10 cellular contexts compared by ENCODE assay signal in the genomic region with DNA sequence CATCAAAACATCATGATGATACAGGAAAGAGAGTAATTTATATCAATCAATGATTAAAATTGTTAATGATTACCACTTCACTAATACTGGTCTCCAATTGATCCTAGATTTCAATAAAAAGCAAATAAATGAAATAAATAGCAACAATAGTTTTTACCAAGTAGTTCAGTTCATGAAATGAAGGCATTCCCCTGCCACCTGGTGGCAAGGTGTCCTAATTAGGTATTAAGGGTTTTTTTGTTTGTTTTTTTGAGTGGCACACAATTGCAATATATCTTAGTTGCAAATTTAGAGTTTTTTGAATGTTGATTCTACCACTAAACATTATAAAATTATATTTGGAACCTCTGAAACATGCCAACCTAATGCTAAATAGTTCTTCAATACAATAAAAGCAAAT.
A peak's percentile ranks its signal among the peaks of the same experiment; 100 is the strongest.
DNase-seq lines count a peak whose midpoint lies in the region; ATAC-seq and TF ChIP-seq lines count a peak whose summit lies in the region.
"Had no signal": no experiment of that assay in that cellular context is flagged by ENCODE, and none has a peak within 500 bp of the region (broad histone marks: within the 10 kb centered on the region; RNA-seq: fewer than 3 reads in every experiment).

No MANE protein-coding gene starts in this region.

- intact Hi-C loops in Calu3 (cut with micrococcal nuclease; ENCODE audit: unreplicated experiment), result loop anchor here (1.0 to 5.0 kb wide), 2 partner anchors 54 to 158 kb away; partner anchors contain the start of gene PDE5A

- no peaks in the 10 kb centered on the region for H3K4me1 Mint-ChIP-seq in Calu3 (ENCODE audit: low read depth, unreplicated experiment)
- H3K4me1 Mint-ChIP-seq in activated naive CD4-positive, alpha-beta T cell treated with anti-CD3 and anti-CD28 coated beads, Interleukin-2, amount 10 ng/mL, durations not matched to agents 7 days and 5 days, result no peaks in the 10 kb centered on the region
- H3K4me1 Mint-ChIP-seq: IgD-negative memory B cell had no signal

- no peaks in the 10 kb centered on the region for H3K79me1 ChIP-seq in mesendoderm (ENCODE audit: low read length)

- H2BK5ac ChIP-seq in mesendoderm (ENCODE audit: low read length), result no peak overlapping the region

- H3K9ac ChIP-seq in mesendoderm (ENCODE audit: low read length), result no peak overlapping the region

- no TSS peak for BruUV-seq in Calu3 (replicated peaks; lab: Mats Ljungman, UMichigan)

- H3K4me3 ChIP-seq in choroid plexus epithelial cell (ENCODE audit: low read depth, low read length) (no peak overlapping the region), mesendoderm (ENCODE audit: low read length) (no peak overlapping the region)

- no peak for ATAC-seq in HG02571 (IDR thresholded peaks at IDR 0.05; ENCODE audit: unreplicated experiment)

- no peak overlapping the region for H3K4me3 Mint-ChIP-seq in Calu3 (ENCODE audit: low read depth, unreplicated experiment)
- H3K4me3 Mint-ChIP-seq in activated naive CD4-positive, alpha-beta T cell treated with anti-CD3 and anti-CD28 coated beads, Interleukin-2, amount 10 ng/mL, durations not matched to agents 7 days and 5 days, result no peak overlapping the region
- H3K4me3 Mint-ChIP-seq: IgD-negative memory B cell had no signal

- no peaks in the 10 kb centered on the region for H3K36me3 Mint-ChIP-seq in Calu3 (ENCODE audit: insufficient read depth, unreplicated experiment)
- no peaks in the 10 kb centered on the region for H3K36me3 Mint-ChIP-seq in activated naive CD4-positive, alpha-beta T cell treated with anti-CD3 and anti-CD28 coated beads, Interleukin-2, amount 10 ng/mL, durations not matched to agents 7 days and 5 days
- H3K36me3 Mint-ChIP-seq: IgD-negative memory B cell had no signal

- H3K4me2 ChIP-seq in mesendoderm (ENCODE audit: low read length), result no peak overlapping the region

- H3K27ac Mint-ChIP-seq in Calu3 (ENCODE audit: unreplicated experiment), result no peak overlapping the region
- no peak overlapping the region for H3K27ac Mint-ChIP-seq in activated naive CD4-positive, alpha-beta T cell treated with anti-CD3 and anti-CD28 coated beads, Interleukin-2, amount 10 ng/mL, durations not matched to agents 7 days and 5 days
- H3K27ac Mint-ChIP-seq: IgD-negative memory B cell had no signal

- no peak overlapping the region for H3K23ac ChIP-seq in mesendoderm (ENCODE audit: low read length)

- TF ChIP-seq CTCF in Calu3 (IDR thresholded peaks at IDR 0.05; ENCODE audit: unreplicated experiment) (peak; percentile 54), choroid plexus epithelial cell (conservative IDR thresholded peaks at IDR 0.05; ENCODE audit: low read depth, low read length) (peak; percentile 62)

- H3K9me3 Mint-ChIP-seq in Calu3 (ENCODE audit: low read depth, unreplicated experiment), result peaks cover 5% of the 10 kb centered on the region
- no peaks in the 10 kb centered on the region for H3K9me3 Mint-ChIP-seq in activated naive CD4-positive, alpha-beta T cell treated with anti-CD3 and anti-CD28 coated beads, Interleukin-2, amount 10 ng/mL, durations not matched to agents 7 days and 5 days

- H3K27ac ChIP-seq in mesendoderm (ENCODE audit: low read depth, low read length), result no peak overlapping the region

- H3K27me3 ChIP-seq in mesendoderm (ENCODE audit: insufficient read depth, low read length, poor library complexity), result no peaks in the 10 kb centered on the region

- CTCF ChIA-PET in Calu3 (lab: Charles Lee), result interaction anchor here (1.0 to 1.5 kb wide), 2 partner anchors 157 to 271 kb away, joined by 4 to 10 read pairs; partner anchors contain the start of gene PDE5A
- CTCF ChIA-PET in activated naive CD4-positive, alpha-beta T cell treated with anti-CD3 and anti-CD28 coated beads, Interleukin-2, amount 10 ng/mL, durations not matched to agents 7 days and 5 days (lab: Charles Lee), result no interaction called here

- H3K79me2 ChIP-seq in mesendoderm (ENCODE audit: control insufficient read depth, insufficient read depth, low read length), result no peaks in the 10 kb centered on the region

- no peak overlapping the region for H4K8ac ChIP-seq in mesendoderm (ENCODE audit: low read depth, low read length)

- no peak overlapping the region for H2BK120ac ChIP-seq in mesendoderm (ENCODE audit: low read depth, low read length)

- H4K5ac ChIP-seq in mesendoderm (ENCODE audit: low read length), result no peak overlapping the region

- H3K56ac ChIP-seq in mesendoderm (ENCODE audit: low read length), result no peak overlapping the region

- H2AK5ac ChIP-seq in mesendoderm (ENCODE audit: low read length), result no peak overlapping the region

- no peak overlapping the region for H3K18ac ChIP-seq in mesendoderm (ENCODE audit: low read length)

- H3K4ac ChIP-seq in mesendoderm (ENCODE audit: low read depth, low read length), result no peak overlapping the region

- DNase-seq in Calu3 (peak; percentile 42), LHCN-M2 (ENCODE audit: low read depth) (peak; percentile 5), choroid plexus epithelial cell (ENCODE audit: low read depth) (peak; percentile 67), mesendoderm (peak; percentile 18), NCI-H1694 (lab: John Stamatoyannopoulos, UW) (no peak)
- no peak for DNase-seq in stimulated activated CD8-positive, alpha-beta memory T cell treated with anti-CD3 and anti-CD28 coated beads, Interleukin-4, amount 100 ng/mL, for 48 hours
- DNase-seq in activated naive CD4-positive, alpha-beta T cell treated with anti-CD3 and anti-CD28 coated beads, Interleukin-2, amount 10 ng/mL, durations not matched to agents 7 days and 5 days, result no peak
- DNase-seq: activated gamma-delta T cell treated with Interleukin-2 at 50 U/mL for 16 hours had no signal

- H3K27me3 Mint-ChIP-seq in Calu3 (ENCODE audit: unreplicated experiment), result no peaks in the 10 kb centered on the region
- no peaks in the 10 kb centered on the region for H3K27me3 Mint-ChIP-seq in activated naive CD4-positive, alpha-beta T cell treated with anti-CD3 and anti-CD28 coated beads, Interleukin-2, amount 10 ng/mL, durations not matched to agents 7 days and 5 days
- H3K27me3 Mint-ChIP-seq: IgD-negative memory B cell had no signal

- H2BK15ac ChIP-seq in mesendoderm (replicated peaks; ENCODE audit: low read depth), result no peak overlapping the region

- H3K4me1 ChIP-seq in mesendoderm (ENCODE audit: control insufficient read depth, low read depth, low read length), result no peaks in the 10 kb centered on the region

- H3K36me3 ChIP-seq in mesendoderm (ENCODE audit: control insufficient read depth, insufficient read depth, low read length), result no peaks in the 10 kb centered on the region

Comparison
In these comparisons a context has a peak if more than half of its experiments do, and no peak if none do; other contexts are left out.
1. DNase-seq: peak in Calu3 (single experiment), LHCN-M2 (single experiment), choroid plexus epithelial cell (single experiment) and mesendoderm (single experiment); none in stimulated activated CD8-positive, alpha-beta memory T cell treated with anti-CD3 and anti-CD28 coated beads, Interleukin-4, amount 100 ng/mL, for 48 hours (single experiment), activated naive CD4-positive, alpha-beta T cell treated with anti-CD3 and anti-CD28 coated beads, Interleukin-2, amount 10 ng/mL, durations not matched to agents 7 days and 5 days (single experiment) and NCI-H1694 (single experiment).